18 cellular contexts compared by ENCODE assay signal in the genomic region with DNA sequence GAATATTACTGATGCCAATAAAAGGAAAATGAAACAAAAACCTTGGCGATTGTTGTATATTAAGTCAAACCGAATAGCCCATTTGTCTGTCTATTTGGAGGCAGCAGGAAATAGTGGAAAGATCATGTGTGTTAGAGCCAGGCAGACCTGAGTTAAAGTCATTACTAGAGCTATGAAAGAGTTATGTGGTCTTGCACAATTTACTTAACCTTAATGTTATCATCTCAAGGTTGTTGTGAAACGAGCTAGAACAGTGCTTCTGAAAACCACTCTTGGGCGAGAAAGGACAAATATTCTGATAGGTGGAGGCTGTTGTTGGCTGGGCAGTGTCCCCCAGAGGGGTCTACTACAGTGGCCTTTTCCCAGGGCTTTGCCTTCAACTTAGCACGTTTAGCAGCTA.
DNase-seq lines count a peak whose midpoint lies in the region; ATAC-seq and TF ChIP-seq lines count a peak whose summit lies in the region.
"Had no signal": no experiment of that assay in that cellular context is flagged by ENCODE, and none has a peak within 500 bp of the region (broad histone marks: within the 10 kb centered on the region; RNA-seq: fewer than 3 reads in every experiment).

No MANE protein-coding gene starts in this region.

- H3K9me3 Mint-ChIP-seq in T-helper 2 cell treated with Interferon-gamma antibody and Interleukin-4, amounts not matched to agents 5 μg/mL and 100 μg/mL, for 36 hours = no peaks in the 10 kb centered on the region
- H3K9me3 Mint-ChIP-seq in nephron progenitor cell = no peaks in the 10 kb centered on the region
- no peaks in the 10 kb centered on the region for H3K9me3 Mint-ChIP-seq in type B pancreatic cell
- H3K9me3 Mint-ChIP-seq: H9; mesothelial cell of epicardium; stimulated activated memory B cell treated with anti-CD40 and anti-IgM and Interleukin-4, amounts not matched to agents 10 μg/mL and 1 μg/mL and 100 μg/mL, for 72 hours had no signal

- no peak overlapping the region for H3K27ac Mint-ChIP-seq in T-helper 2 cell treated with Interferon-gamma antibody and Interleukin-4, amounts not matched to agents 5 μg/mL and 100 μg/mL, for 36 hours
- H3K27ac Mint-ChIP-seq in nephron progenitor cell (no peak overlapping the region), type B pancreatic cell (no peak overlapping the region)
- H3K27ac Mint-ChIP-seq: activated naive CD8-positive, alpha-beta T cell; H9; mesothelial cell of epicardium; progenitor cell of endocrine pancreas; stimulated activated memory B cell treated with anti-CD40 and anti-IgM and Interleukin-4, amounts not matched to agents 10 μg/mL and 1 μg/mL and 100 μg/mL, for 72 hours had no signal

- H3K36me3 ChIP-seq in KOPT-K1 (ENCODE audit: insufficient read depth, low read length) (no peaks in the 10 kb centered on the region), lung (ENCODE audit: control insufficient read depth in 2 of 2, insufficient read depth in 2 of 2, low read length in 2 of 2) (no peaks in the 10 kb centered on the region), HAP-1 (replicated peaks) (no peaks in the 10 kb centered on the region)
- H3K36me3 ChIP-seq: BLaER1, esophagus squamous epithelium, Peyer's patch had no signal

- H3K27me3 ChIP-seq in lung (ENCODE audit: control insufficient read depth, insufficient read depth) (no peaks in the 10 kb centered on the region), HAP-1 (ENCODE audit: low read depth) (no peaks in the 10 kb centered on the region)
- H3K27me3 ChIP-seq: BLaER1, esophagus squamous epithelium, Peyer's patch had no signal

- in situ Hi-C loops in GM13977 (cut with MboI; ENCODE audit: low pct_unique_long_range_greater_than_20kb, low sequenced_read_pairs, unreplicated experiment) = no loop called here
- in situ Hi-C loops in HAP-1 (cut with MboI; ENCODE audit: low sequenced_read_pairs) = no loop called here

- peaks cover 0 to 8% of the 10 kb centered on the region in 2 donors for H3K4me1 ChIP-seq in lung (ENCODE audit: control insufficient read depth in 2 of 2, insufficient read depth in 2 of 2, low read length in 2 of 2)
- H3K4me1 ChIP-seq in HAP-1 = no peaks in the 10 kb centered on the region
- H3K4me1 ChIP-seq: esophagus squamous epithelium, Peyer's patch had no signal

- peak; percentile 54 for ATAC-seq in lung (ENCODE audit: insufficient read depth, low FRiP score)
- ATAC-seq in GM21723 (IDR thresholded peaks at IDR 0.05; ENCODE audit: unreplicated experiment) = no peak
- ATAC-seq: stimulated activated memory B cell treated with anti-CD40 and anti-IgM and Interleukin-4, amounts not matched to agents 10 μg/mL and 1 μg/mL and 100 μg/mL, for 72 hours had no signal

- H3K4me1 Mint-ChIP-seq in T-helper 2 cell treated with Interferon-gamma antibody and Interleukin-4, amounts not matched to agents 5 μg/mL and 100 μg/mL, for 36 hours (ENCODE audit: low read depth) = peaks cover 7% of the 10 kb centered on the region
- H3K4me1 Mint-ChIP-seq in nephron progenitor cell (peaks cover 14% of the 10 kb centered on the region), type B pancreatic cell (ENCODE audit: unreplicated experiment) (no peaks in the 10 kb centered on the region)
- H3K4me1 Mint-ChIP-seq: mesothelial cell of epicardium had no signal

- peak; percentile 48 for DNase-seq in GM13977 (ENCODE audit: low spot score)
- no peak for DNase-seq in T-helper 2 cell treated with Interferon-gamma antibody and Interleukin-4, amounts not matched to agents 5 μg/mL and 100 μg/mL, for 36 hours (ENCODE audit: low spot score)
- DNase-seq in lung (ENCODE audit: low spot score) = no peak
- DNase-seq in HAP-1 (ENCODE audit: low spot score in 2 of 2) = no peak
- DNase-seq in nephron progenitor cell = no peak
- no peak for DNase-seq in type B pancreatic cell (ENCODE audit: extremely low spot score, unreplicated experiment)
- DNase-seq: esophagus squamous epithelium; H9; NCI-H2081; Peyer's patch; stimulated activated CD4-positive, alpha-beta T cell treated with anti-CD3 and anti-CD28 coated beads, Interleukin-2, amount 100 ng/mL, for 24 hours had no signal

- TF ChIP-seq CTCF in GM13977 (IDR thresholded peaks at IDR 0.05; ENCODE audit: extremely low read depth, insufficient read depth, missing control alignments) (no peak), lung (IDR thresholded peaks at IDR 0.05; ENCODE audit: control extremely low read depth, extremely low read depth) (no peak), nephron progenitor cell (IDR thresholded peaks at IDR 0.05) (no peak), type B pancreatic cell (conservative IDR thresholded peaks at IDR 0.05) (no peak)

- H3K27ac ChIP-seq in KOPT-K1 (ENCODE audit: low read depth, low read length, poor library complexity, severe bottlenecking) = peak overlapping the region; percentile 29
- H3K27ac ChIP-seq in lung (ENCODE audit: low read depth in 1 of 2, low read length in 1 of 2) = peak overlapping the region in 1 of 2 donors; percentile 51
- H3K27ac ChIP-seq: BLaER1, esophagus squamous epithelium, Peyer's patch had no signal

- H3K9me3 ChIP-seq in KOPT-K1 (ENCODE audit: insufficient read depth, low read length, poor library complexity, severe bottlenecking) (no peaks in the 10 kb centered on the region), lung (ENCODE audit: control insufficient read depth in 2 of 2, insufficient read depth in 1 of 2, low read length in 1 of 2) (no peaks in the 10 kb centered on the region), HAP-1 (no peaks in the 10 kb centered on the region)
- H3K9me3 ChIP-seq: esophagus squamous epithelium, Peyer's patch had no signal

- H3K4me3 Mint-ChIP-seq in T-helper 2 cell treated with Interferon-gamma antibody and Interleukin-4, amounts not matched to agents 5 μg/mL and 100 μg/mL, for 36 hours = peak overlapping the region; percentile 14
- H3K4me3 Mint-ChIP-seq in nephron progenitor cell (no peak overlapping the region), type B pancreatic cell (no peak overlapping the region)
- H3K4me3 Mint-ChIP-seq: activated naive CD8-positive, alpha-beta T cell; H9; mesothelial cell of epicardium; stimulated activated memory B cell treated with anti-CD40 and anti-IgM and Interleukin-4, amounts not matched to agents 10 μg/mL and 1 μg/mL and 100 μg/mL, for 72 hours had no signal

- no peaks in the 10 kb centered on the region for H3K27me3 Mint-ChIP-seq in T-helper 2 cell treated with Interferon-gamma antibody and Interleukin-4, amounts not matched to agents 5 μg/mL and 100 μg/mL, for 36 hours (ENCODE audit: low read depth)
- H3K27me3 Mint-ChIP-seq in nephron progenitor cell (ENCODE audit: low read depth, poor library complexity) (peaks cover 10% of the 10 kb centered on the region), type B pancreatic cell (peaks cover 2% of the 10 kb centered on the region)
- H3K27me3 Mint-ChIP-seq: activated naive CD8-positive, alpha-beta T cell; progenitor cell of endocrine pancreas; stimulated activated memory B cell treated with anti-CD40 and anti-IgM and Interleukin-4, amounts not matched to agents 10 μg/mL and 1 μg/mL and 100 μg/mL, for 72 hours had no signal

- 23 to 28% methylated on average over 5 of the region's 5 CpGs for WGBS in lung, 2 donors

- no peaks in the 10 kb centered on the region for H3K36me3 Mint-ChIP-seq in T-helper 2 cell treated with Interferon-gamma antibody and Interleukin-4, amounts not matched to agents 5 μg/mL and 100 μg/mL, for 36 hours (ENCODE audit: low read depth)
- H3K36me3 Mint-ChIP-seq in nephron progenitor cell (ENCODE audit: low read depth) = no peaks in the 10 kb centered on the region
- no peaks in the 10 kb centered on the region for H3K36me3 Mint-ChIP-seq in type B pancreatic cell
- H3K36me3 Mint-ChIP-seq: activated naive CD8-positive, alpha-beta T cell; mesothelial cell of epicardium; stimulated activated memory B cell treated with anti-CD40 and anti-IgM and Interleukin-4, amounts not matched to agents 10 μg/mL and 1 μg/mL and 100 μg/mL, for 72 hours had no signal

- H3K4me3 ChIP-seq in lung = no peak overlapping the region
- no peak overlapping the region for H3K4me3 ChIP-seq in HAP-1
- H3K4me3 ChIP-seq: BLaER1, esophagus squamous epithelium, Peyer's patch had no signal
